Comparison of ENCODE assay signal across 11 cellular contexts in genomic region chr6:27679968-27680694, GRCh38.
DNase-seq lines count a peak whose midpoint lies in the region; ATAC-seq and TF ChIP-seq lines count a peak whose summit lies in the region.
"Had no signal": no experiment of that assay in that cellular context is flagged by ENCODE, and none has a peak within 500 bp of the region (broad histone marks: within the 10 kb centered on the region; RNA-seq: fewer than 3 reads in every experiment).

No MANE protein-coding gene starts in this region.

- no peaks in the 10 kb centered on the region for H3K9me3 Mint-ChIP-seq in endodermal cell

- no peak overlapping the region for H2BK120ac ChIP-seq in neuronal stem cell (ENCODE audit: low read depth, low read length)

- H3K4me3 Mint-ChIP-seq in endodermal cell: peak overlapping the region; percentile 65

- in situ Hi-C loops in KBM-7 (cut with MboI; ENCODE audit: low pct_unique_long_range_greater_than_20kb, low sequenced_read_pairs): no loop called here

- H3K4me3 ChIP-seq in SK-N-SH (ENCODE audit: low read depth in 2 of 2, low read length in 1 of 2): no peak overlapping the region
- peak overlapping the region; percentile 27 for H3K4me3 ChIP-seq in NT2/D1 (ENCODE audit: insufficient read length, low read depth)
- peak overlapping the region; percentile 78 for H3K4me3 ChIP-seq in endodermal cell (ENCODE audit: low read length)
- H3K4me3 ChIP-seq in neuronal stem cell (ENCODE audit: low read length in 2 of 2): peak overlapping the region; percentile 31 to 34

- H2BK12ac ChIP-seq in neuronal stem cell (ENCODE audit: low read length): no peak overlapping the region

- no peak for TF ChIP-seq EP300 in SK-N-SH (IDR thresholded peaks at IDR 0.05; ENCODE audit: borderline replicate concordance in 1 of 2, low read depth in 1 of 2, low read length in 1 of 2)

- no peaks in the 10 kb centered on the region for H4K20me1 ChIP-seq in SK-N-SH (ENCODE audit: insufficient read depth)

- no peak overlapping the region for H3K23ac ChIP-seq in neuronal stem cell (ENCODE audit: low read depth, low read length, poor library complexity)

- TF ChIP-seq RAD21 in SK-N-SH (IDR thresholded peaks at IDR 0.05; ENCODE audit: low read length): no peak

- ATAC-seq in SK-N-SH treated with all-trans-retinoic acid at 6 μM for 48 hours: no peak

- H3K36me3 ChIP-seq in SK-N-SH (replicated peaks in 1 of 2; ENCODE audit: control insufficient read depth in 1 of 2, insufficient read depth in 2 of 2, low read length in 1 of 2) (no peaks in the 10 kb centered on the region), NT2/D1 (ENCODE audit: insufficient read depth, insufficient read length, low read length) (no peaks in the 10 kb centered on the region), endodermal cell (ENCODE audit: control insufficient read depth, insufficient read depth, low read length) (no peaks in the 10 kb centered on the region), neuronal stem cell (replicated peaks in 1 of 2; ENCODE audit: control insufficient read depth in 2 of 2, insufficient read depth in 2 of 2, low read length in 2 of 2) (no peaks in the 10 kb centered on the region)

- H3K27ac Mint-ChIP-seq in endodermal cell: no peak overlapping the region

- H3K4me1 Mint-ChIP-seq in endodermal cell: no peaks in the 10 kb centered on the region

- no peak overlapping the region for H3K14ac ChIP-seq in neuronal stem cell (ENCODE audit: low read length)

- H4K8ac ChIP-seq in neuronal stem cell (ENCODE audit: low read depth, low read length): no peak overlapping the region

- H3K4me1 ChIP-seq in SK-N-SH (ENCODE audit: control insufficient read depth in 1 of 2, insufficient read depth in 2 of 2, low read depth in 1 of 2, low read length in 1 of 2) (no peaks in the 10 kb centered on the region), NT2/D1 (ENCODE audit: insufficient read depth, insufficient read length) (no peaks in the 10 kb centered on the region), endodermal cell (ENCODE audit: control insufficient read depth, insufficient read depth, low read length) (no peaks in the 10 kb centered on the region), neuronal stem cell (ENCODE audit: control insufficient read depth in 2 of 2, insufficient read depth in 1 of 2, low read depth in 1 of 2, low read length in 2 of 2) (no peaks in the 10 kb centered on the region)

- H3K79me1 ChIP-seq in neuronal stem cell (ENCODE audit: low read depth, low read length): no peaks in the 10 kb centered on the region

- no peaks in the 10 kb centered on the region for H3K79me2 ChIP-seq in SK-N-SH (ENCODE audit: insufficient read depth)

- H2BK15ac ChIP-seq in neuronal stem cell (ENCODE audit: low read length): no peak overlapping the region

- 23% methylated on average over 47 of the region's 47 CpGs for WGBS in SK-N-SH (ENCODE audit: low lambda C conversion rate)
- 8 to 10% methylated on average over 35 to 47 of the region's 47 CpGs for WGBS in endodermal cell (ENCODE audit: insufficient coverage in 1 of 2, insufficient read length in 1 of 2), 2 experiments
- whole genome bisulfite sequencing in neuronal stem cell (ENCODE audit: extremely low coverage in 2 of 2, insufficient read length in 2 of 2, insufficient replicate concordance in 1 of 2), 2 donors: no CpG with 5 or more reads among the region's 47 CpGs

- H3K4ac ChIP-seq in neuronal stem cell (ENCODE audit: low read length): no peak overlapping the region

- no peak overlapping the region for H3K9ac ChIP-seq in SK-N-SH
- peak overlapping the region; percentile 53 for H3K9ac ChIP-seq in NT2/D1 (ENCODE audit: insufficient read length, low read depth)
- H3K9ac ChIP-seq in endodermal cell (ENCODE audit: extremely low read depth, low read length, poor library complexity, severe bottlenecking): peak overlapping the region; percentile 7
- no peak overlapping the region for H3K9ac ChIP-seq in neuronal stem cell (ENCODE audit: low read depth, low read length, poor library complexity)

- H3K9me3 ChIP-seq in SK-N-SH (no peaks in the 10 kb centered on the region), NT2/D1 (ENCODE audit: insufficient read depth, low read length) (no peaks in the 10 kb centered on the region), endodermal cell (ENCODE audit: control insufficient read depth, low read length) (no peaks in the 10 kb centered on the region), neuronal stem cell (replicated peaks in 1 of 2; ENCODE audit: control insufficient read depth in 2 of 2, insufficient read depth in 1 of 2, low read depth in 1 of 2, low read length in 2 of 2) (no peaks in the 10 kb centered on the region)

- H4K91ac ChIP-seq in neuronal stem cell (ENCODE audit: low read depth, low read length, poor library complexity): no peak overlapping the region

- no peak overlapping the region for H2BK5ac ChIP-seq in neuronal stem cell (ENCODE audit: low read length)

- H3K27me3 ChIP-seq in SK-N-SH (ENCODE audit: insufficient read depth) (peaks cover 57% of the 10 kb centered on the region), NT2/D1 (ENCODE audit: insufficient read depth, insufficient read length) (peaks cover 37% of the 10 kb centered on the region), endodermal cell (ENCODE audit: control insufficient read depth, insufficient read depth, low read length, poor library complexity, severe bottlenecking) (peaks cover 64% of the 10 kb centered on the region), neuronal stem cell (ENCODE audit: control insufficient read depth in 3 of 3, insufficient read depth in 3 of 3, low read depth in 1 of 3, low read length in 3 of 3) (peaks cover 0 to 36% (median 31%) of the 10 kb centered on the region in 3 experiments)

- no peak for DNase-seq in SK-N-SH
- DNase-seq in NT2/D1 (ENCODE audit: low read depth, low spot score): no peak
- DNase-seq in endodermal cell: peak; percentile 56
- DNase-seq in neuronal stem cell (ENCODE audit: low spot score): no peak
- no peak for DNase-seq in NCI-H2029 (lab: John Stamatoyannopoulos, UW)
- DNase-seq in NCI-H2171 (lab: John Stamatoyannopoulos, UW): no peak
- DNase-seq in KBM-7: no peak
- DNase-seq: NCI-H2107; stimulated activated CD4-positive, alpha-beta T cell treated with anti-CD3 and anti-CD28 coated beads, Interleukin-4, amount 100 ng/mL, for 4 hours had no signal

- H2AFZ ChIP-seq in SK-N-SH (ENCODE audit: low read depth) (peak overlapping the region; percentile 52; the same call in 1 of the 2 replicates), neuronal stem cell (ENCODE audit: low read length) (peak overlapping the region; percentile 69)

- POLR2A ChIA-PET in SK-N-SH (lab: Yijun Ruan, JAX): no interaction called here

- no peaks in the 10 kb centered on the region for H3K9me2 ChIP-seq in SK-N-SH

- no peak overlapping the region for H3K18ac ChIP-seq in neuronal stem cell (ENCODE audit: low read length)

- no peak overlapping the region for H2AK5ac ChIP-seq in neuronal stem cell (ENCODE audit: low read depth, low read length)

- peaks cover 11% of the 10 kb centered on the region for H3F3A ChIP-seq in SK-N-SH (replicated peaks; ENCODE audit: insufficient read depth)

- TF ChIP-seq CTCF in SK-N-SH (IDR thresholded peaks at IDR 0.05) (no peak), endodermal cell (conservative IDR thresholded peaks at IDR 0.05) (no peak)

- CTCF ChIA-PET in SK-N-SH (lab: Yijun Ruan, JAX): interaction anchor here (0.5 to 1.7 kb wide), 4 partner anchors 117 to 368 kb away, joined by 3 to 4 read pairs (median 3); no protein-coding TSS in a partner anchor

- H3K36me3 Mint-ChIP-seq in endodermal cell (ENCODE audit: low read depth): no peaks in the 10 kb centered on the region

- no peak overlapping the region for H3K4me2 ChIP-seq in SK-N-SH
- peak overlapping the region; percentile 41 for H3K4me2 ChIP-seq in neuronal stem cell (ENCODE audit: insufficient read depth, low read length, poor library complexity, severe bottlenecking)

- H3K27ac ChIP-seq in SK-N-SH (ENCODE audit: low read depth in 2 of 2, low read length in 1 of 2) (no peak overlapping the region), endodermal cell (ENCODE audit: low read depth, low read length) (no peak overlapping the region), neuronal stem cell (replicated peaks; ENCODE audit: low read length) (no peak overlapping the region)
- H3K27ac ChIP-seq: 22Rv1 had no signal

- peaks cover 77% of the 10 kb centered on the region for H3K27me3 Mint-ChIP-seq in endodermal cell (ENCODE audit: insufficient read depth)

TF ChIP-seq in SK-N-SH, 30 proteins besides CTCF, POLR2A, EP300 and RAD21 (continues in another document):
- TF ChIP-seq FOSL2 (IDR thresholded peaks at IDR 0.05; ENCODE audit: borderline replicate concordance, low read depth) (no peak), USF2 (IDR thresholded peaks at IDR 0.05; ENCODE audit: borderline replicate concordance, low read depth, low read length) (no peak), SMC3 (IDR thresholded peaks at IDR 0.05; ENCODE audit: low read depth, low read length) (no peak)

TF ChIP-seq in SK-N-SH treated with all-trans-retinoic acid at 6 μM for 48 hours, 23 proteins besides CTCF, POLR2A, EP300 and RAD21 (continues in another document):
- TF ChIP-seq ZNF565 (CRISPR knock-in tag; conservative IDR thresholded peaks at IDR 0.05; ENCODE audit: low read depth) (no peak), CSRNP3 (CRISPR knock-in tag; IDR thresholded peaks at IDR 0.05) (no peak), CSDC2 (CRISPR knock-in tag; IDR thresholded peaks at IDR 0.05) (no peak), ZFP3 (CRISPR knock-in tag; IDR thresholded peaks at IDR 0.05) (no peak), RARB (CRISPR knock-in tag; IDR thresholded peaks at IDR 0.05) (no peak), SNAI2 (CRISPR knock-in tag; IDR thresholded peaks at IDR 0.05) (no peak), BACH2 (CRISPR knock-in tag; IDR thresholded peaks at IDR 0.05; ENCODE audit: borderline replicate concordance) (no peak)

Comparison
In these comparisons a context has a peak if more than half of its experiments do, and no peak if none do; other contexts are left out.
1. H3K4me3 ChIP-seq: peak in NT2/D1 (single experiment), endodermal cell (single experiment) and neuronal stem cell (2 of 2); none in SK-N-SH (0 of 2).
2. H3K9ac ChIP-seq: peak in NT2/D1 (single experiment) and endodermal cell (single experiment); none in SK-N-SH (single experiment) and neuronal stem cell (single experiment).